Comparison of ENCODE assay signal across 9 cellular contexts in the genomic region with DNA sequence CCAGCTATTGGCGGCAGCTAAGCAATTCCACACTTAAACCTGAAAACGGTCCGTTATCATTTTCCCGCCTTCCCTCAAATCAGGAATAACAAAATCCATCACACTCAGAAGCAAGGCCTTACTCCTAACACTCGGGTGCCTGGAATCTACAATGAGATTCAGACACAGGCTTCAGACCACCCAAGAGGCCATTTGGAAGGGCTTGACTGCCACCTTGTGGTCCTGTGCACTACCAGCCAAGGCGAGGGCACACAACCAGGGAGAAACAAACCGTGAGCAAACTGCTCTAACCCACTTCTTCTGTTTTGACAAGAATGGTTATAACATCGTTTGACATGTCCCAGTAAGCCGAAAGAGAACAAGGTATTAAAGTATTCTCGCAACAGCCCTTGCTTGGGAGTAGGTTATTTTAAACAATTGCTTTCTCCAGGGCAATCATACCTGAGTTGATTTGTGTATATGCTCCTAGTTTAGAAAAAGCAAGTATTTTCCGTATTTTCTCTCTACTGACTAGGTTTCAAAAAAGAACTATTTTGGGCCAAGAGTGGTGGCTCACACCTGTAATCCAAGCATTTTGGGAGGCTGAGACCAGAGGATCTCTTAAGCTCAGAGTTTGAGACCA. TPM values are rescaled to one million over a fixed set of nuclear protein-coding genes. Genes with fewer than 3 reads are reported as not detected.
DNase-seq lines count a peak whose midpoint lies in the region; ATAC-seq, FAIRE-seq and TF ChIP-seq lines count a peak whose summit lies in the region.
"Had no signal": no experiment of that assay in that cellular context is flagged by ENCODE, and none has a peak within 500 bp of the region (broad histone marks: within the 10 kb centered on the region; RNA-seq: fewer than 3 reads in every experiment).

No MANE protein-coding gene starts in this region.

- peak; percentile 86 for TF ChIP-seq CTCF in OCI-LY7 (conservative IDR thresholded peaks at IDR 0.05; ENCODE audit: low read length)
- peak; percentile 86 for TF ChIP-seq CTCF in hepatocyte (IDR thresholded peaks at IDR 0.05; ENCODE audit: poor library complexity)

- H2AFZ ChIP-seq in OCI-LY7 (ENCODE audit: low read length) (no peak overlapping the region), hepatocyte (peak overlapping the region; percentile 12)

- no peaks in the 10 kb centered on the region for H3K4me1 Mint-ChIP-seq in CD4-positive, CD25-positive, alpha-beta regulatory T cell

- peaks cover 11% of the 10 kb centered on the region for H3K36me3 Mint-ChIP-seq in CD4-positive, CD25-positive, alpha-beta regulatory T cell

- POLR2A ChIA-PET in OCI-LY7 (lab: Charles Lee): no interaction called here

- H3K4me2 ChIP-seq in OCI-LY7 (ENCODE audit: low read length) (no peak overlapping the region), hepatocyte (no peak overlapping the region)

- DNase-seq in CD4-positive, CD25-positive, alpha-beta regulatory T cell: peak in 2 of 3 donors; percentile 8 to 46
- DNase-seq in OCI-LY7 (ENCODE audit: low spot score) (peak; percentile 62), adipocyte (ENCODE audit: low read depth) (peak; percentile 77), hepatocyte (ENCODE audit: low spot score) (peak; percentile 80), small intestine (peak; percentile 29), GM19240 (ENCODE audit: insufficient read length, low spot score) (no peak)

- CTCF ChIA-PET in OCI-LY7 (lab: Charles Lee; ENCODE audit: unreplicated experiment): no interaction called here

- 28% methylated on average over 11 of the region's 11 CpGs for WGBS in hepatocyte (ENCODE audit: low lambda C conversion rate, missing lambda C conversion rate)
- 36 to 47% (median 42%) methylated on average over 11 of the region's 11 CpGs for WGBS in small intestine, 3 donors

- H3K9me3 Mint-ChIP-seq in CD4-positive, CD25-positive, alpha-beta regulatory T cell: peaks cover 0 to 2% (median 0%) of the 10 kb centered on the region in 7 donors
- H3K9me3 Mint-ChIP-seq: stimulated activated naive CD8-positive, alpha-beta T cell treated with anti-CD3 and anti-CD28 coated beads, Interleukin-15, Interleukin-2, amounts not matched to agents 100 ng/mL and 50 ng/mL, for 24 hours had no signal

- H3K9me3 ChIP-seq in CD4-positive, CD25-positive, alpha-beta regulatory T cell (ENCODE audit: control insufficient read depth in 2 of 2, low read length in 2 of 2): no peaks in the 10 kb centered on the region
- H3K9me3 ChIP-seq in OCI-LY7 (ENCODE audit: low read length) (no peaks in the 10 kb centered on the region), adipocyte (ENCODE audit: control insufficient read depth, low read length) (no peaks in the 10 kb centered on the region), hepatocyte (ENCODE audit: low read depth) (no peaks in the 10 kb centered on the region), small intestine (ENCODE audit: control insufficient read depth, low read depth) (no peaks in the 10 kb centered on the region)

- H3K27ac ChIP-seq in CD4-positive, CD25-positive, alpha-beta regulatory T cell (ENCODE audit: insufficient read depth, low read length, poor library complexity, severe bottlenecking): no peak overlapping the region
- H3K27ac ChIP-seq in OCI-LY7 (ENCODE audit: low read depth, low read length, poor library complexity, severe bottlenecking): no peak overlapping the region
- no peak overlapping the region for H3K27ac ChIP-seq in hepatocyte
- no peak overlapping the region for H3K27ac ChIP-seq in small intestine (ENCODE audit: low read depth in 1 of 2, low read length in 1 of 2)

- peaks cover 17% of the 10 kb centered on the region for H3K27me3 Mint-ChIP-seq in CD4-positive, CD25-positive, alpha-beta regulatory T cell

- no peaks in the 10 kb centered on the region for H4K20me1 ChIP-seq in OCI-LY7 (ENCODE audit: insufficient read depth, low read length)
- no peaks in the 10 kb centered on the region for H4K20me1 ChIP-seq in hepatocyte (ENCODE audit: insufficient read depth, poor library complexity, severe bottlenecking)

- H3K4me3 Mint-ChIP-seq in CD4-positive, CD25-positive, alpha-beta regulatory T cell: no peak overlapping the region
- H3K4me3 Mint-ChIP-seq: stimulated activated naive CD8-positive, alpha-beta T cell treated with anti-CD3 and anti-CD28 coated beads, Interleukin-15, Interleukin-2, amounts not matched to agents 100 ng/mL and 50 ng/mL, for 24 hours had no signal

- no peak overlapping the region for H3K9ac ChIP-seq in adipocyte (ENCODE audit: low read length)

- H3K4me1 ChIP-seq in CD4-positive, CD25-positive, alpha-beta regulatory T cell (ENCODE audit: control insufficient read depth, insufficient read depth, low read length, poor library complexity, severe bottlenecking): no peaks in the 10 kb centered on the region
- H3K4me1 ChIP-seq in OCI-LY7 (ENCODE audit: insufficient read depth, low read length, poor library complexity, severe bottlenecking) (no peaks in the 10 kb centered on the region), adipocyte (ENCODE audit: control insufficient read depth, insufficient read depth, low read length) (no peaks in the 10 kb centered on the region), hepatocyte (ENCODE audit: insufficient read depth) (no peaks in the 10 kb centered on the region), small intestine (ENCODE audit: control insufficient read depth in 2 of 2, insufficient read depth in 1 of 2, low read depth in 1 of 2, low read length in 1 of 2) (no peaks in the 10 kb centered on the region)

- H3K79me2 ChIP-seq in OCI-LY7 (ENCODE audit: insufficient read depth, low read depth, low read length) (no peaks in the 10 kb centered on the region), hepatocyte (no peaks in the 10 kb centered on the region)

- no peak overlapping the region for H3K27ac Mint-ChIP-seq in CD4-positive, CD25-positive, alpha-beta regulatory T cell
- H3K27ac Mint-ChIP-seq: stimulated activated naive CD8-positive, alpha-beta T cell treated with anti-CD3 and anti-CD28 coated beads, Interleukin-15, Interleukin-2, amounts not matched to agents 100 ng/mL and 50 ng/mL, for 24 hours had no signal

- no peak for ATAC-seq in CD4-positive, CD25-positive, alpha-beta regulatory T cell (ENCODE audit: low read depth in 2 of 2)
- ATAC-seq in GM19025 (IDR thresholded peaks at IDR 0.05; ENCODE audit: low read depth, unreplicated experiment): peak; percentile 57
- ATAC-seq in HG03571 (IDR thresholded peaks at IDR 0.05; ENCODE audit: unreplicated experiment): peak; percentile 73

- no peak for FAIRE-seq in small intestine (lab: Jason Lieb, UNC)

- peaks cover 14% of the 10 kb centered on the region for H3K36me3 ChIP-seq in CD4-positive, CD25-positive, alpha-beta regulatory T cell (ENCODE audit: control insufficient read depth, insufficient read depth, low read length)
- H3K36me3 ChIP-seq in OCI-LY7 (ENCODE audit: insufficient read depth, low read length) (no peaks in the 10 kb centered on the region), adipocyte (ENCODE audit: control insufficient read depth, insufficient read depth, low read length, severe bottlenecking) (peaks cover 28% of the 10 kb centered on the region), hepatocyte (replicated peaks; ENCODE audit: insufficient read depth, low read depth) (no peaks in the 10 kb centered on the region), small intestine (ENCODE audit: control insufficient read depth in 2 of 2, insufficient read depth in 2 of 2, low read length in 2 of 2) (peaks cover 0 to under 1% of the 10 kb centered on the region in 2 donors)

- H3K4me3 ChIP-seq in CD4-positive, CD25-positive, alpha-beta regulatory T cell (ENCODE audit: low read depth, low read length): no peak overlapping the region
- H3K4me3 ChIP-seq in OCI-LY7 (ENCODE audit: low read depth, low read length, poor library complexity, severe bottlenecking) (no peak overlapping the region), adipocyte (ENCODE audit: low read length) (no peak overlapping the region), hepatocyte (no peak overlapping the region), small intestine (ENCODE audit: low read depth in 1 of 2, low read length in 2 of 2) (no peak overlapping the region)

- no TSS peak for BruUV-seq in OCI-LY7 (replicated peaks; lab: Mats Ljungman, UMichigan)

- no peaks in the 10 kb centered on the region for H3K9me2 ChIP-seq in OCI-LY7 (ENCODE audit: insufficient read depth, low read length)
- no peaks in the 10 kb centered on the region for H3K9me2 ChIP-seq in hepatocyte (replicated peaks; ENCODE audit: insufficient read depth)

- no peaks in the 10 kb centered on the region for H3K27me3 ChIP-seq in CD4-positive, CD25-positive, alpha-beta regulatory T cell (ENCODE audit: control insufficient read depth, insufficient read depth, low read length)
- H3K27me3 ChIP-seq in adipocyte (replicated peaks; ENCODE audit: control insufficient read depth, insufficient read depth, low read length) (peaks cover 35% of the 10 kb centered on the region), hepatocyte (peaks cover 5% of the 10 kb centered on the region), small intestine (ENCODE audit: control insufficient read depth in 2 of 2, insufficient read depth in 2 of 2, low read length in 2 of 2) (no peaks in the 10 kb centered on the region)

- intact Hi-C loops in OCI-LY7 (cut with micrococcal nuclease; ENCODE audit: unreplicated experiment): loop anchor here (5.0 kb wide), 1 partner anchor 80 kb away; no protein-coding TSS in a partner anchor

RNA-seq across cellular contexts. Expression of a gene that starts 40.1 kb away (rescaled TPM):
- total RNA-seq in CD4-positive, CD25-positive, alpha-beta regulatory T cell: not detected
- not detected for polyA plus RNA-seq in CD4-positive, CD25-positive, alpha-beta regulatory T cell
- total RNA-seq in OCI-LY7 (2014; rRNA removed; shearing (Covaris generic)): not detected in 2 replicates
- not detected in 2 replicates for total RNA-seq in OCI-LY7 (2022)
- total RNA-seq in hepatocyte: 3.3 and 4.2 TPM in 2 replicates
- 1.4 and 3.6 TPM in 2 replicates for polyA plus RNA-seq in hepatocyte
- not detected for polyA plus RNA-seq in small intestine

RNA-seq across cellular contexts. Expression of a gene that starts 41.0 kb away (rescaled TPM):
- total RNA-seq in CD4-positive, CD25-positive, alpha-beta regulatory T cell: 25.7 TPM
- 10 to 100 TPM; 15.8 to 23.0 (median 18.7) TPM for polyA plus RNA-seq in CD4-positive, CD25-positive, alpha-beta regulatory T cell
- 3.6 and 5.9 TPM in 2 replicates for total RNA-seq in OCI-LY7 (2014; rRNA removed; shearing (Covaris generic))
- total RNA-seq in OCI-LY7 (2022) (8.7 and 10.8 TPM in 2 replicates), hepatocyte (15.3 and 19.0 TPM in 2 replicates)
- polyA plus RNA-seq in hepatocyte (7.2 and 7.4 TPM in 2 replicates), small intestine (1 to 10 TPM; 5.4 to 9.6 (median 7.8) TPM)

Comparison
In these comparisons a context has a peak if more than half of its experiments do, and no peak if none do; other contexts are left out.
1. ATAC-seq: peak in GM19025 (single experiment) and HG03571 (single experiment); none in CD4-positive, CD25-positive, alpha-beta regulatory T cell (0 of 2).